8 cellular contexts compared by ENCODE assay signal in genomic region chr6:139219271-139219729, GRCh38.
DNase-seq lines count a peak whose midpoint lies in the region; ATAC-seq and TF ChIP-seq lines count a peak whose summit lies in the region.

No MANE protein-coding gene starts in this region.

- peak; percentile 79 for TF ChIP-seq CTCF in CD14-positive monocyte (IDR thresholded peaks at IDR 0.05)
- TF ChIP-seq CTCF in colonic mucosa (IDR thresholded peaks at IDR 0.05) = peak; percentile 66
- peak; percentile 81 for TF ChIP-seq CTCF in liver (IDR thresholded peaks at IDR 0.05; ENCODE audit: low read depth, low read length, missing input control)

- H3K4me3 ChIP-seq in colonic mucosa (no peak overlapping the region), liver (ENCODE audit: low read depth in 1 of 3, low read length in 3 of 3) (no peak overlapping the region)

- ATAC-seq in GM19372 (IDR thresholded peaks at IDR 0.05; ENCODE audit: low read depth, unreplicated experiment) (peak; percentile 100), HG03460 (IDR thresholded peaks at IDR 0.05; ENCODE audit: unreplicated experiment) (peak; percentile 100)

- 14% methylated on average over 7 of the region's 7 CpGs for WGBS in liver

- H3K9me3 ChIP-seq in colonic mucosa (no peaks in the 10 kb centered on the region), liver (ENCODE audit: control insufficient read depth in 4 of 4, low read length in 3 of 4) (no peaks in the 10 kb centered on the region)

- no peaks in the 10 kb centered on the region for H3K36me3 Mint-ChIP-seq in CD14-positive monocyte

- peaks cover 0 to 4% (median 0%) of the 10 kb centered on the region in 7 donors for H3K9me3 Mint-ChIP-seq in CD14-positive monocyte

- H3K27ac ChIP-seq in colonic mucosa (peak overlapping the region; percentile 26), liver (ENCODE audit: low read depth in 1 of 2, low read length in 2 of 2) (peak overlapping the region in 1 of 2 donors; percentile 8)

- no peaks in the 10 kb centered on the region for H3K36me3 ChIP-seq in colonic mucosa
- H3K36me3 ChIP-seq in liver (ENCODE audit: control insufficient read depth in 4 of 4, insufficient read depth in 3 of 4, low read depth in 1 of 4, low read length in 3 of 4) = no peaks in the 10 kb centered on the region

- H3K4me1 ChIP-seq in colonic mucosa (peaks cover 2% of the 10 kb centered on the region), liver (ENCODE audit: control insufficient read depth in 4 of 4, insufficient read depth in 4 of 4, low read length in 3 of 4) (peaks cover 0 to 2% (median 0%) of the 10 kb centered on the region in 4 donors)

- H3K27me3 Mint-ChIP-seq in CD14-positive monocyte (ENCODE audit: low read depth in 3 of 3) = no peaks in the 10 kb centered on the region

- peak; percentile 79 for DNase-seq in CD14-positive monocyte (ENCODE audit: low spot score)
- peak; percentile 72 to 88 for DNase-seq in NCI-H524 (lab: John Stamatoyannopoulos, UW)
- peak; percentile 72 to 73 for DNase-seq in activated CD4-positive, alpha-beta T cell treated with anti-CD3 and anti-CD28 coated beads for 4 hours
- peak; percentile 75 for DNase-seq in colonic mucosa
- DNase-seq in stimulated activated CD4-positive, alpha-beta T cell treated with anti-CD3 and anti-CD28 coated beads, Interleukin-4, amount 100 ng/mL, for 24 hours = peak; percentile 77

- H3K9ac ChIP-seq in colonic mucosa (ENCODE audit: low read depth in 2 of 2, low read length in 2 of 2) (no peak overlapping the region), liver (ENCODE audit: low read depth in 1 of 2, low read length in 2 of 2) (no peak overlapping the region)

- peak overlapping the region; percentile 55 to 80 for H3K4me3 Mint-ChIP-seq in CD14-positive monocyte

- H3K4me1 Mint-ChIP-seq in CD14-positive monocyte = peaks cover 4% of the 10 kb centered on the region

- intact Hi-C loops in CD14-positive monocyte (cut with micrococcal nuclease) = loop anchor here (2.0 kb wide), 1 partner anchor 146 kb away; no protein-coding TSS in a partner anchor
- intact Hi-C loops in colonic mucosa (cut with DNase I) = loop anchor here (2.0 kb wide), 1 partner anchor 144 kb away; no protein-coding TSS in a partner anchor

- H3K27ac Mint-ChIP-seq in CD14-positive monocyte = peak overlapping the region in 2 of 7 donors; percentile 50 to 85

- peak; percentile 98 to 99 for TF ChIP-seq RAD21 in liver (IDR thresholded peaks at IDR 0.05)

- H3K27me3 ChIP-seq in colonic mucosa (no peaks in the 10 kb centered on the region), liver (ENCODE audit: control insufficient read depth in 4 of 4, insufficient read depth in 4 of 4, low read length in 3 of 4) (no peaks in the 10 kb centered on the region)

TF ChIP-seq in liver, 16 proteins besides CTCF, POLR2A, EP300 and RAD21:
- TF ChIP-seq EGR1 (IDR thresholded peaks at IDR 0.05; ENCODE audit: low read depth in 2 of 2) = no peak
- TF ChIP-seq HNF4G (IDR thresholded peaks at IDR 0.05) = no peak
- TF ChIP-seq JUND (IDR thresholded peaks at IDR 0.05) = no peak
- TF ChIP-seq REST (IDR thresholded peaks at IDR 0.05) = peak; percentile 32
- no peak for TF ChIP-seq ATF3 (IDR thresholded peaks at IDR 0.05)
- peak; percentile 25 for TF ChIP-seq YY1 (IDR thresholded peaks at IDR 0.05)
- TF ChIP-seq SP1 (IDR thresholded peaks at IDR 0.05) = peak; percentile 49
- peak in 1 of 2 donors; percentile 46 for TF ChIP-seq RXRA (IDR thresholded peaks at IDR 0.05)
- TF ChIP-seq ZBTB33 (IDR thresholded peaks at IDR 0.05) = no peak
- no peak for TF ChIP-seq GABPA (IDR thresholded peaks at IDR 0.05 in 1 of 2, conservative IDR thresholded peaks at IDR 0.05 in 1 of 2)
- no peak for TF ChIP-seq TAF1 (conservative IDR thresholded peaks at IDR 0.05)
- peak; percentile 37 for TF ChIP-seq MAX (IDR thresholded peaks at IDR 0.05)
- no peak for TF ChIP-seq FOXA2 (IDR thresholded peaks at IDR 0.05)
- peak; percentile 33 for TF ChIP-seq NR2F2 (IDR thresholded peaks at IDR 0.05)
- TF ChIP-seq HNF4A (conservative IDR thresholded peaks at IDR 0.05) = peak; percentile 31 to 57
- no peak for TF ChIP-seq FOXA1 (IDR thresholded peaks at IDR 0.05)
